ENCODE assay signal across 24 cellular contexts in genomic region chr4:40804598-40804997, GRCh38. TPM values are rescaled to one million over a fixed set of nuclear protein-coding genes. Genes with fewer than 3 reads are reported as not detected.
A peak's percentile ranks its signal among the peaks of the same experiment; 100 is the strongest.
DNase-seq lines count a peak whose midpoint lies in the region; ATAC-seq, FAIRE-seq and TF ChIP-seq lines count a peak whose summit lies in the region.
"Had no signal": no experiment of that assay in that cellular context is flagged by ENCODE, and none has a peak within 500 bp of the region (broad histone marks: within the 10 kb centered on the region; RNA-seq: fewer than 3 reads in every experiment).

No MANE protein-coding gene starts in this region.

- no peak for TF ChIP-seq RAD21 in HepG2 (CRISPR knock-in tag; IDR thresholded peaks at IDR 0.05)
- TF ChIP-seq RAD21 in GM12878 (IDR thresholded peaks at IDR 0.05; ENCODE audit: insufficient read depth, low read depth, low read length), result no peak

- no peaks in the 10 kb centered on the region for H4K20me1 ChIP-seq in HepG2 (ENCODE audit: insufficient read depth, low read length)
- no peaks in the 10 kb centered on the region for H4K20me1 ChIP-seq in GM12878 (ENCODE audit: control insufficient read depth, insufficient read depth)
- H4K20me1 ChIP-seq: BLaER1 treated with 17β-estradiol and CSF1 and Interleukin-3, amounts not matched to agents 10 nM and 100 nM had no signal

- DNase-seq in HepG2 (ENCODE audit: low spot score) (no peak), right lobe of liver (no peak), NCI-H526 treated with DMSO at 0.1 percent for 48 hours (lab: John Stamatoyannopoulos, UW) (peak; percentile 45), GM12878 (ENCODE audit: low read depth, low spot score) (no peak), dorsolateral prefrontal cortex (no peak), activated gamma-delta T cell (lab: John Stamatoyannopoulos, UW) (no peak), HuH-7.5 (ENCODE audit: low spot score) (no peak), T1000 (lab: John Stamatoyannopoulos, UW) (no peak)
- DNase-seq: 8988T; CD8-positive, alpha-beta T cell; DMS 273 treated with DMSO at 0.1 percent for 48 hours; DMS53; DND-41; EL; GOT3; H7; HFFc6 had no signal

- H3K79me2 ChIP-seq in HepG2 (ENCODE audit: insufficient read depth, low read length), result no peaks in the 10 kb centered on the region
- H3K79me2 ChIP-seq in GM12878 (ENCODE audit: control insufficient read depth, insufficient read depth, low read length), result no peaks in the 10 kb centered on the region

- H3K9ac ChIP-seq in HepG2 (ENCODE audit: insufficient read depth, low read depth, low read length) (no peak overlapping the region), GM12878 (ENCODE audit: control insufficient read depth, insufficient read depth, low read length) (no peak overlapping the region)
- H3K9ac ChIP-seq: BLaER1 treated with 17β-estradiol and CSF1 and Interleukin-3, amounts not matched to agents 10 nM and 100 nM had no signal

- in situ Hi-C loops in HepG2 (cut with HindIII; ENCODE audit: extremely low pct_ligation_motif_present, low pct_unique_long_range_greater_than_20kb), result no loop called here
- in situ Hi-C loops in GM12878 (cut with MboI), result no loop called here

- TF ChIP-seq POLR2A in HepG2 (IDR thresholded peaks at IDR 0.05; ENCODE audit: insufficient read depth in 1 of 2, low read depth in 2 of 2, low read length in 2 of 2) (no peak), right lobe of liver (IDR thresholded peaks at IDR 0.05) (no peak), GM12878 (IDR thresholded peaks at IDR 0.05; ENCODE audit: low read depth, low read length) (no peak)

- H3K4me2 ChIP-seq in HepG2 (ENCODE audit: low read depth, low read length) (no peak overlapping the region), GM12878 (ENCODE audit: control insufficient read depth, insufficient read depth) (no peak overlapping the region)
- H3K4me2 ChIP-seq: BLaER1 treated with 17β-estradiol and CSF1 and Interleukin-3, amounts not matched to agents 10 nM and 100 nM had no signal

- no peak for FAIRE-seq in HepG2 (lab: Jason Lieb, UNC)
- no peak for FAIRE-seq in GM12878 (lab: Jason Lieb, UNC)
- FAIRE-seq: GM12892, GM18507 had no signal

- no peaks in the 10 kb centered on the region for H3K9me3 ChIP-seq in HepG2 (ENCODE audit: low read length)
- no peaks in the 10 kb centered on the region for H3K9me3 ChIP-seq in right lobe of liver
- H3K9me3 ChIP-seq in GM12878 (replicated peaks; ENCODE audit: control insufficient read depth, insufficient read depth, low read length), result no peaks in the 10 kb centered on the region
- H3K9me3 ChIP-seq: BLaER1 treated with 17β-estradiol and CSF1 and Interleukin-3, amounts not matched to agents 10 nM and 100 nM had no signal

- TF ChIP-seq CTCF in HepG2 (CRISPR knock-in tag; IDR thresholded peaks at IDR 0.05), result no peak
- no peak for TF ChIP-seq CTCF in right lobe of liver (IDR thresholded peaks at IDR 0.05)
- TF ChIP-seq CTCF in GM12878 (IDR thresholded peaks at IDR 0.05 in 2 of 3, conservative IDR thresholded peaks at IDR 0.05 in 1 of 3; ENCODE audit: control insufficient read depth in 2 of 3, extremely low read depth in 1 of 3, insufficient read depth in 1 of 3, low read depth in 3 of 3, low read length in 3 of 3), result no peak
- no peak for TF ChIP-seq CTCF in dorsolateral prefrontal cortex (IDR thresholded peaks at IDR 0.05 in 54 of 56, conservative IDR thresholded peaks at IDR 0.05 in 2 of 56; ENCODE audit: low read depth in 1 of 56, partially characterized antibody in 56 of 56)

- RAD21 ChIA-PET in GM12878 (lab: Charles Lee; ENCODE audit: unreplicated experiment), result no interaction called here

- intact Hi-C loops in HepG2 (cut with micrococcal nuclease; ENCODE audit: unreplicated experiment) (no loop called here), right lobe of liver (cut with DNase I) (no loop called here), GM12878 (cut with micrococcal nuclease; ENCODE audit: unreplicated experiment) (loop anchor here (5.0 kb wide), 1 partner anchor 57 kb away; the partner anchor contains the start of gene NSUN7), dorsolateral prefrontal cortex (cut with DNase I) (no loop called here)

- H3K27ac ChIP-seq in HepG2 (ENCODE audit: extremely low read length, insufficient read depth, low read length) (no peak overlapping the region), right lobe of liver (no peak overlapping the region), GM12878 (ENCODE audit: control insufficient read depth, insufficient read depth) (no peak overlapping the region), dorsolateral prefrontal cortex (no peak overlapping the region)
- H3K27ac ChIP-seq: BLaER1 treated with 17β-estradiol and CSF1 and Interleukin-3, amounts not matched to agents 10 nM and 100 nM; HL-60 had no signal

- H3K36me3 ChIP-seq in HepG2 (replicated peaks in 1 of 2; ENCODE audit: control insufficient read depth in 1 of 2, insufficient read depth in 2 of 2, low read length in 2 of 2) (no peaks in the 10 kb centered on the region), right lobe of liver (no peaks in the 10 kb centered on the region), GM12878 (ENCODE audit: control insufficient read depth in 2 of 2, insufficient read depth in 2 of 2, low read length in 1 of 2) (no peaks in the 10 kb centered on the region)
- H3K36me3 ChIP-seq: BLaER1 treated with 17β-estradiol and CSF1 and Interleukin-3, amounts not matched to agents 10 nM and 100 nM had no signal

- H3K27me3 ChIP-seq in HepG2 (ENCODE audit: control insufficient read depth in 1 of 2, insufficient read depth in 2 of 2, low read length in 2 of 2), result no peaks in the 10 kb centered on the region
- no peaks in the 10 kb centered on the region for H3K27me3 ChIP-seq in right lobe of liver
- H3K27me3 ChIP-seq in GM12878 (replicated peaks in 1 of 2; ENCODE audit: control insufficient read depth in 2 of 2, insufficient read depth in 2 of 2, low read length in 1 of 2), result no peaks in the 10 kb centered on the region
- H3K27me3 ChIP-seq in dorsolateral prefrontal cortex, result no peaks in the 10 kb centered on the region
- H3K27me3 ChIP-seq: BLaER1 treated with 17β-estradiol and CSF1 and Interleukin-3, amounts not matched to agents 10 nM and 100 nM had no signal

- CTCF ChIA-PET in HepG2 (lab: Yijun Ruan, JAX; ENCODE audit: low intra/inter-chr PET ratio, low total read pairs), result no interaction called here
- CTCF ChIA-PET in GM12878 (lab: Yijun Ruan, JAX), result no interaction called here

- SMC1A ChIA-PET in GM12878 (lab: Charles Lee; ENCODE audit: uncharacterized antibody, unreplicated experiment), result interaction anchor here (0.6 to 1.6 kb wide), 2 partner anchors 34 to 587 kb away, joined by 3 read pairs; no protein-coding TSS in a partner anchor

- POLR2A ChIA-PET in HepG2 (lab: Yijun Ruan, JAX), result no interaction called here
- POLR2A ChIA-PET in GM12878 (lab: Charles Lee), result no interaction called here

- 70% methylated on average over 2 of the region's 2 CpGs for WGBS in HepG2 (ENCODE audit: low lambda C conversion rate)
- WGBS in right lobe of liver (ENCODE audit: insufficient coverage, low coverage, low lambda C conversion rate, missing lambda C conversion rate), result 95% methylated on average over 2 of the region's 2 CpGs
- 75% methylated on average over 2 of the region's 2 CpGs for WGBS in GM12878 (ENCODE audit: insufficient coverage, insufficient replicate concordance, low lambda C conversion rate, missing lambda C conversion rate)

- ATAC-seq in HepG2 (peak; percentile 45), right lobe of liver (no peak), GM12878 (peak; percentile 59)
- ATAC-seq: CD8-positive, alpha-beta T cell; HCT116 had no signal

- H2AFZ ChIP-seq in HepG2 (ENCODE audit: low read length) (no peak overlapping the region), GM12878 (ENCODE audit: control insufficient read depth, low read depth, low read length) (no peak overlapping the region)

- H3K4me3 ChIP-seq in HepG2 (replicated peaks in 1 of 3; ENCODE audit: insufficient read depth in 1 of 3, low read depth in 2 of 3, low read length in 3 of 3) (no peak overlapping the region), right lobe of liver (no peak overlapping the region), GM12878 (no peak overlapping the region), dorsolateral prefrontal cortex (no peak overlapping the region)
- H3K4me3 ChIP-seq: BLaER1 treated with 17β-estradiol and CSF1 and Interleukin-3, amounts not matched to agents 10 nM and 100 nM had no signal

- BruUV-seq in HepG2 (replicated peaks; lab: Mats Ljungman, UMichigan) (no TSS peak), GM12878 (replicated peaks; lab: Mats Ljungman, UMichigan) (no TSS peak)

- H3K4me1 ChIP-seq in HepG2 (ENCODE audit: insufficient read depth, low read length) (peaks cover 12% of the 10 kb centered on the region), right lobe of liver (peaks cover 0 to 11% (median 0%) of the 10 kb centered on the region in 4 donors), GM12878 (ENCODE audit: control insufficient read depth, insufficient read depth, low read length) (peaks cover 1% of the 10 kb centered on the region; the same call in 1 of the 2 replicates)

- TF ChIP-seq EP300 in HepG2 (IDR thresholded peaks at IDR 0.05; ENCODE audit: low read depth in 2 of 2, low read length in 2 of 2) (no peak), HepG2 (CRISPR knock-in tag; IDR thresholded peaks at IDR 0.05; ENCODE audit: borderline replicate concordance) (no peak), GM12878 (IDR thresholded peaks at IDR 0.05; ENCODE audit: borderline replicate concordance in 1 of 2, control insufficient read depth in 1 of 2, low read depth in 2 of 2, low read length in 2 of 2) (no peak)

RNA-seq across cellular contexts. Expression of gene NSUN7, which starts 54.8 kb away (rescaled TPM):
- not detected in 2 replicates for total RNA-seq in HepG2 (2016; rRNA removed; fragmentation: Illumina TruSeq; extraction: Trizol)
- total RNA-seq in HepG2 (2016; cell fraction: cytosol; rRNA removed; fragmentation: Illumina TruSeq; extraction: Trizol; ENCODE audit: low read depth), result not detected in 2 replicates
- 0.09 and 0.10 TPM in 2 replicates for total RNA-seq in HepG2 (2016; cell fraction: insoluble cytoplasmic fraction; rRNA removed; fragmentation: Illumina TruSeq; extraction: Trizol)
- 0.09 TPM in 1 of 2 replicates, not detected in the other for total RNA-seq in HepG2 (2016; cell fraction: membrane; rRNA removed; fragmentation: Illumina TruSeq; extraction: Trizol)
- not detected in 2 replicates for total RNA-seq in HepG2 (2016; cell fraction: nucleus; rRNA removed; fragmentation: Illumina TruSeq; extraction: Trizol)
- 0.05 and 0.07 TPM in 2 replicates for polyA plus RNA-seq in HepG2 (2011; rRNA removed)
- 0.04 TPM in 2 replicates for polyA plus RNA-seq in HepG2 (2011; cell fraction: cytosol; rRNA removed)
- polyA plus RNA-seq in HepG2 (2011; cell fraction: nucleus; rRNA removed), result 0.05 and 0.14 TPM in 2 replicates
- 0.12 and 0.21 TPM in 2 replicates for polyA plus RNA-seq in HepG2 (2012)
- polyA plus RNA-seq in HepG2 (2016; cell fraction: cytosol; fragmentation: Illumina TruSeq; extraction: Trizol; ENCODE audit: low read depth), result not detected in 2 replicates
- polyA plus RNA-seq in HepG2 (2016; cell fraction: insoluble cytoplasmic fraction; fragmentation: Illumina TruSeq; extraction: Trizol; ENCODE audit: low read depth), result not detected in 2 replicates
- polyA plus RNA-seq in HepG2 (2016; cell fraction: membrane; fragmentation: Illumina TruSeq; extraction: Trizol; ENCODE audit: low read depth), result not detected in 2 replicates
- not detected in 2 replicates for polyA plus RNA-seq in HepG2 (2016; cell fraction: nucleus; fragmentation: Illumina TruSeq; extraction: Trizol; ENCODE audit: insufficient read depth, low read depth)
- 0.08 TPM in 1 of 2 replicates, not detected in the other for polyA minus RNA-seq in HepG2 (2011; rRNA and poly(A)+ RNA removed; ENCODE audit: low replicate concordance)
- polyA minus RNA-seq in HepG2 (2011; cell fraction: cytosol; rRNA and poly(A)+ RNA removed), result not detected in 2 replicates
- not detected in 2 replicates for polyA minus RNA-seq in HepG2 (2011; cell fraction: nucleus; rRNA and poly(A)+ RNA removed)
- under 1 TPM; 0.18 to 0.61 (median 0.36) TPM for total RNA-seq in right lobe of liver
- total RNA-seq in GM12878 (2013; cell fraction: nucleolus; rRNA removed), result 1.4 and 2.2 TPM in 2 replicates
- total RNA-seq in GM12878 (2014; rRNA removed), result 0.27 TPM in 1 of 2 replicates, not detected in the other
- 0.18 TPM in 1 of 2 replicates, not detected in the other for total RNA-seq in GM12878 (2014; rRNA removed; fragmentation: Illumina TruSeq; extraction: Trizol)
- total RNA-seq in GM12878 (2021), result 0.21 TPM in 2 replicates
- not detected for polyA plus RNA-seq in GM12878 (2011; ENCODE audit: low read depth)
- 0.03 TPM in 1 of 2 replicates, not detected in the other for polyA plus RNA-seq in GM12878 (2011; rRNA removed)
- not detected in 2 replicates for polyA plus RNA-seq in GM12878 (2011; cell fraction: cytosol; rRNA removed)
- polyA plus RNA-seq in GM12878 (2011; cell fraction: nucleus; rRNA removed), result not detected in 2 replicates
- polyA plus RNA-seq in GM12878 (2012), result 0.27 and 0.42 TPM in 2 replicates
- 0.05 and 0.09 TPM in 2 replicates for polyA plus RNA-seq in GM12878 (2014; fragmentation: Illumina TruSeq; extraction: Trizol)
- polyA plus RNA-seq in GM12878 (2014; fragmentation: Nextera tagmentation; extraction: Ambion mirVana), result under 1 TPM; 0.02 to 0.08 TPM
- polyA plus RNA-seq in GM12878 (2014; rRNA removed), result 0.10 and 0.17 TPM in 2 replicates
- under 1 TPM in 1 of 2 experiments, not detected in 1; 0.15 TPM for polyA plus RNA-seq in GM12878 (2016; fragmentation: Nextera tagmentation; extraction: Ambion mirVana)
- polyA minus RNA-seq in GM12878 (2011; rRNA and poly(A)+ RNA removed), result not detected in 2 replicates
- not detected in 2 replicates for polyA minus RNA-seq in GM12878 (2011; cell fraction: cytosol; rRNA and poly(A)+ RNA removed)
- polyA minus RNA-seq in GM12878 (2011; cell fraction: nucleus; rRNA and poly(A)+ RNA removed), result not detected in 2 replicates
- total RNA-seq in dorsolateral prefrontal cortex, result 1 to 10 TPM in 28 of 120 experiments, under 1 TPM in 83, not detected in 9; 0.14 to 2.5 (median 0.59) TPM
- total RNA-seq: G401, HFFc6, HT1080 had no signal

Comparison
In these comparisons a context has a peak if more than half of its experiments do, and no peak if none do; other contexts are left out.
1. ATAC-seq: peak in HepG2 (single experiment) and GM12878 (single experiment); none in right lobe of liver (0 of 4).